16 cellular contexts compared by ENCODE assay signal in the genomic region with DNA sequence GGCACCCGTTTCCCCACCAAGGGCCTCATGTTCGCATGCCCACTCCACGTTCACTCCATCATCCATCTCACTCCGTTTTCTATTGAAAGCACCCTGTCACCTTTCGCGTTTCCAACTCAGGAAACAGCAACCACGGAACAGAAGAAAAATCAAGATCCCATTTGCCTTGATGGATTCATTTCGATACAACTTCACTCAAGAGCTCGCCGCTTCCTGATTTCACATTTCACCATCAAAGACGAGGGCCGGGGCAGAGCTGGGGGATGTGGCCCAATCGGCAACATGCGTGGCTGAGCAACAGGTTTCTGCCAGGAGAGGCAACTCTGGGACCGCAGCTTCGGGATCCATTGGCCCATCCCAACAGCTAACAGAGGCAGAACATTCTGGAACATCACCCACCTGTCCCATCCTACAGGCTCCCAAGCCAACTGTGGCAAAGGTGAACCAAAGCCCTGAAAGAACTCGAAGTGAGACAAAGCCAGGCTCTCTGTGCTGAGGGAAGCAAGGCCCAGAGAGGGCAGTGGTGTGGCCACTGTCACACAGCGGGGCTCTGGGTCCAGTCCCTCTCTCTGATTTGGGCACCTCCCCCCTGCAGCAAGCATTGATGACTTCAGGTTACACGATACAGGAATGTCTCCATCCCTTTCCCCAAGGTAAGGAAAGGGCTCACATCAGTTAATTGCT. TPM values are rescaled to one million over a fixed set of nuclear protein-coding genes. Genes with fewer than 3 reads are reported as not detected.
DNase-seq lines count a peak whose midpoint lies in the region; ATAC-seq and TF ChIP-seq lines count a peak whose summit lies in the region.
"Had no signal": no experiment of that assay in that cellular context is flagged by ENCODE, and none has a peak within 500 bp of the region (broad histone marks: within the 10 kb centered on the region; RNA-seq: fewer than 3 reads in every experiment).

No MANE protein-coding gene starts in this region.

- H2BK15ac ChIP-seq in mesendoderm (replicated peaks; ENCODE audit: low read depth): no peak overlapping the region

- H3K4ac ChIP-seq in mesendoderm (ENCODE audit: low read depth, low read length): no peak overlapping the region

- H3K4me3 ChIP-seq in mesendoderm (ENCODE audit: low read length): no peak overlapping the region
- H3K4me3 ChIP-seq: cardiac muscle cell, tibial artery had no signal

- H2BK5ac ChIP-seq in mesendoderm (ENCODE audit: low read length): no peak overlapping the region

- H4K8ac ChIP-seq in mesendoderm (ENCODE audit: low read depth, low read length): no peak overlapping the region

- H4K5ac ChIP-seq in mesendoderm (ENCODE audit: low read length): no peak overlapping the region

- peak overlapping the region; percentile 86 for H3K27ac Mint-ChIP-seq in activated CD4-positive, alpha-beta memory T cell treated with anti-CD3 and anti-CD28 coated beads, Interleukin-2, amount 10 ng/mL, durations not matched to agents 7 days and 5 days
- H3K27ac Mint-ChIP-seq in chondrocyte (ENCODE audit: unreplicated experiment): no peak overlapping the region
- H3K27ac Mint-ChIP-seq in stimulated activated effector memory CD8-positive, alpha-beta T cell treated with anti-CD3 and anti-CD28 coated beads, Interleukin-12 subunit alpha, Interleukin-12 subunit beta, amount 100 ng/mL, for 72 hours: peak overlapping the region; percentile 2

- H3K36me3 ChIP-seq in mesendoderm (ENCODE audit: control insufficient read depth, insufficient read depth, low read length): no peaks in the 10 kb centered on the region
- H3K36me3 ChIP-seq: cardiac muscle cell, tibial artery had no signal

- peak; percentile 80 for DNase-seq in activated CD4-positive, alpha-beta T cell treated with anti-CD3 and anti-CD28 coated beads for 48 hours
- DNase-seq in activated CD4-positive, alpha-beta T cell treated with anti-CD3 and anti-CD28 coated beads for 1 hour: no peak
- peak; percentile 62 for DNase-seq in activated CD4-positive, alpha-beta memory T cell treated with anti-CD3 and anti-CD28 coated beads, Interleukin-2, amount 10 ng/mL, durations not matched to agents 7 days and 5 days
- DNase-seq in chondrocyte (ENCODE audit: low spot score) (peak; percentile 49), NCI-H510A (lab: John Stamatoyannopoulos, UW) (no peak), GDM1 (lab: John Stamatoyannopoulos, UW) (no peak), mesendoderm (no peak)
- peak in 1 of 2 donors; percentile 70 for DNase-seq in stimulated activated effector memory CD8-positive, alpha-beta T cell treated with anti-CD3 and anti-CD28 coated beads, Interleukin-12 subunit alpha, Interleukin-12 subunit beta, amount 100 ng/mL, for 72 hours (ENCODE audit: low spot score in 2 of 2)
- DNase-seq: glutamatergic neuron, kidney glomerular epithelial cell, NCI-H1105, NCI-H524 treated with DMSO at 0.1 percent for 48 hours, right cardiac atrium, tibial artery had no signal

- no peaks in the 10 kb centered on the region for H3K79me1 ChIP-seq in mesendoderm (ENCODE audit: low read length)

- H3K27me3 Mint-ChIP-seq in activated CD4-positive, alpha-beta memory T cell treated with anti-CD3 and anti-CD28 coated beads, Interleukin-2, amount 10 ng/mL, durations not matched to agents 7 days and 5 days: no peaks in the 10 kb centered on the region
- no peaks in the 10 kb centered on the region for H3K27me3 Mint-ChIP-seq in chondrocyte (ENCODE audit: low read depth)

- no peak overlapping the region for H2AK5ac ChIP-seq in mesendoderm (ENCODE audit: low read length)

- POLR2A ChIA-PET in activated CD4-positive, alpha-beta memory T cell treated with anti-CD3 and anti-CD28 coated beads, Interleukin-2, amount 10 ng/mL, durations not matched to agents 7 days and 5 days (lab: Charles Lee): interaction anchor here (0.8 to 9.3 kb wide), 22 partner anchors 9 to 95 kb away, joined by 3 to 228 read pairs (median 4); partner anchors contain the start of genes CD5 and CD6

- peaks cover 48% of the 10 kb centered on the region for H3K36me3 Mint-ChIP-seq in activated CD4-positive, alpha-beta memory T cell treated with anti-CD3 and anti-CD28 coated beads, Interleukin-2, amount 10 ng/mL, durations not matched to agents 7 days and 5 days (ENCODE audit: low read depth)
- H3K36me3 Mint-ChIP-seq in chondrocyte (ENCODE audit: low read depth): no peaks in the 10 kb centered on the region
- H3K36me3 Mint-ChIP-seq in stimulated activated effector memory CD8-positive, alpha-beta T cell treated with anti-CD3 and anti-CD28 coated beads, Interleukin-12 subunit alpha, Interleukin-12 subunit beta, amount 100 ng/mL, for 72 hours: peaks cover 17% of the 10 kb centered on the region

- H3K4me1 ChIP-seq in mesendoderm (ENCODE audit: control insufficient read depth, low read depth, low read length): no peaks in the 10 kb centered on the region

- ATAC-seq in stimulated activated effector memory CD8-positive, alpha-beta T cell treated with anti-CD3 and anti-CD28 coated beads, Interleukin-12 subunit alpha, Interleukin-12 subunit beta, amount 100 ng/mL, for 72 hours: no peak
- ATAC-seq: right cardiac atrium had no signal

- H3K4me1 Mint-ChIP-seq in activated CD4-positive, alpha-beta memory T cell treated with anti-CD3 and anti-CD28 coated beads, Interleukin-2, amount 10 ng/mL, durations not matched to agents 7 days and 5 days: peaks cover 90% of the 10 kb centered on the region
- H3K4me1 Mint-ChIP-seq in chondrocyte (ENCODE audit: low read depth): peaks cover 13% of the 10 kb centered on the region
- peaks cover 48% of the 10 kb centered on the region for H3K4me1 Mint-ChIP-seq in stimulated activated effector memory CD8-positive, alpha-beta T cell treated with anti-CD3 and anti-CD28 coated beads, Interleukin-12 subunit alpha, Interleukin-12 subunit beta, amount 100 ng/mL, for 72 hours

- H3K23ac ChIP-seq in mesendoderm (ENCODE audit: low read length): no peak overlapping the region

- no peak overlapping the region for H3K56ac ChIP-seq in mesendoderm (ENCODE audit: low read length)

- H3K27ac ChIP-seq in mesendoderm (ENCODE audit: low read depth, low read length): no peak overlapping the region
- H3K27ac ChIP-seq: cardiac muscle cell, tibial artery had no signal

- no peaks in the 10 kb centered on the region for H3K9me3 Mint-ChIP-seq in activated CD4-positive, alpha-beta memory T cell treated with anti-CD3 and anti-CD28 coated beads, Interleukin-2, amount 10 ng/mL, durations not matched to agents 7 days and 5 days
- H3K9me3 Mint-ChIP-seq in chondrocyte (ENCODE audit: low read depth): no peaks in the 10 kb centered on the region
- no peaks in the 10 kb centered on the region for H3K9me3 Mint-ChIP-seq in stimulated activated effector memory CD8-positive, alpha-beta T cell treated with anti-CD3 and anti-CD28 coated beads, Interleukin-12 subunit alpha, Interleukin-12 subunit beta, amount 100 ng/mL, for 72 hours

- H3K79me2 ChIP-seq in mesendoderm (ENCODE audit: control insufficient read depth, insufficient read depth, low read length): no peaks in the 10 kb centered on the region

- 100% methylated on average over 3 of the region's 19 CpGs for WGBS in mesendoderm (ENCODE audit: extremely low coverage, insufficient coverage, low lambda C conversion rate)

- CTCF ChIA-PET in activated CD4-positive, alpha-beta memory T cell treated with anti-CD3 and anti-CD28 coated beads, Interleukin-2, amount 10 ng/mL, durations not matched to agents 7 days and 5 days (lab: Charles Lee): interaction anchor here (0.6 to 2.2 kb wide), 10 partner anchors 11 to 152 kb away, joined by 3 to 8 read pairs (median 4); partner anchors contain the start of gene TMEM109

- H3K4me2 ChIP-seq in mesendoderm (ENCODE audit: low read length): no peak overlapping the region

- no peaks in the 10 kb centered on the region for H3K27me3 ChIP-seq in mesendoderm (ENCODE audit: insufficient read depth, low read length, poor library complexity)
- H3K27me3 ChIP-seq: cardiac muscle cell, tibial artery had no signal

- no peak overlapping the region for H2BK120ac ChIP-seq in mesendoderm (ENCODE audit: low read depth, low read length)

- H3K9ac ChIP-seq in mesendoderm (ENCODE audit: low read length): no peak overlapping the region

- no peak for TF ChIP-seq CTCF in chondrocyte (IDR thresholded peaks at IDR 0.05)

- H3K4me3 Mint-ChIP-seq in activated CD4-positive, alpha-beta memory T cell treated with anti-CD3 and anti-CD28 coated beads, Interleukin-2, amount 10 ng/mL, durations not matched to agents 7 days and 5 days: peak overlapping the region; percentile 62
- no peak overlapping the region for H3K4me3 Mint-ChIP-seq in chondrocyte (ENCODE audit: unreplicated experiment)
- H3K4me3 Mint-ChIP-seq in stimulated activated effector memory CD8-positive, alpha-beta T cell treated with anti-CD3 and anti-CD28 coated beads, Interleukin-12 subunit alpha, Interleukin-12 subunit beta, amount 100 ng/mL, for 72 hours: peak overlapping the region; percentile 41

- no peak overlapping the region for H3K18ac ChIP-seq in mesendoderm (ENCODE audit: low read length)

RNA-seq across cellular contexts. Expression of gene CD5, which starts 36.2 kb away (rescaled TPM):
- total RNA-seq in activated CD4-positive, alpha-beta memory T cell treated with anti-CD3 and anti-CD28 coated beads, Interleukin-2, amount 10 ng/mL, durations not matched to agents 7 days and 5 days: 100 to 1,000 TPM; 359 to 373 TPM
- total RNA-seq in chondrocyte: not detected in 3 replicates
- polyA plus RNA-seq in mesendoderm (2013, experiment 1 of 2): not detected
- polyA plus RNA-seq in mesendoderm (2013, experiment 2 of 2): not detected
- total RNA-seq: A172, cardiac muscle cell had no signal
- polyA plus RNA-seq: cardiac muscle cell had no signal

Comparison
In these comparisons a context has a peak if more than half of its experiments do, and no peak if none do; other contexts are left out.
1. DNase-seq: peak in activated CD4-positive, alpha-beta T cell treated with anti-CD3 and anti-CD28 coated beads for 48 hours (single experiment), activated CD4-positive, alpha-beta memory T cell treated with anti-CD3 and anti-CD28 coated beads, Interleukin-2, amount 10 ng/mL, durations not matched to agents 7 days and 5 days (single experiment) and chondrocyte (single experiment); none in activated CD4-positive, alpha-beta T cell treated with anti-CD3 and anti-CD28 coated beads for 1 hour (single experiment), NCI-H510A (single experiment), GDM1 (single experiment) and mesendoderm (single experiment).
2. RNA of gene CD5, which starts 36.2 kb away (total RNA-seq): 359 to 373 TPM in activated CD4-positive, alpha-beta memory T cell treated with anti-CD3 and anti-CD28 coated beads, Interleukin-2, amount 10 ng/mL, durations not matched to agents 7 days and 5 days; not detected in chondrocyte; every median in the first group is over 100 times any median in the second.